15 cellular contexts compared by ENCODE assay signal in genomic region chr4:159435561-159436023, GRCh38.
DNase-seq lines count a peak whose midpoint lies in the region; ATAC-seq and TF ChIP-seq lines count a peak whose summit lies in the region.
"Had no signal": no experiment of that assay in that cellular context is flagged by ENCODE, and none has a peak within 500 bp of the region (broad histone marks: within the 10 kb centered on the region; RNA-seq: fewer than 3 reads in every experiment).

No MANE protein-coding gene starts in this region.

- H3K79me2 ChIP-seq in mammary epithelial cell (ENCODE audit: insufficient read depth, low read length), result no peaks in the 10 kb centered on the region
- no peaks in the 10 kb centered on the region for H3K79me2 ChIP-seq in GM23248 (ENCODE audit: insufficient read depth)

- DNase-seq in mammary epithelial cell (peak; percentile 42), anterior cingulate cortex (lab: John Stamatoyannopoulos, UW) (no peak), heart right ventricle (no peak), GM23248 (no peak)
- DNase-seq: activated CD8-positive, alpha-beta T cell treated with anti-CD3 and anti-CD28 coated beads for 36 hours; activated naive CD4-positive, alpha-beta T cell treated with anti-CD3 and anti-CD28 coated beads, Interleukin-2, amount 10 ng/mL, durations not matched to agents 7 days and 5 days; AML-193; colonic mucosa; NCI-H2107; stimulated activated naive CD8-positive, alpha-beta T cell treated with anti-CD3 and anti-CD28 coated beads, Interleukin-15, amount 100 ng/mL, for 72 hours had no signal

- TF ChIP-seq CTCF in mammary epithelial cell (conservative IDR thresholded peaks at IDR 0.05 in 1 of 2, IDR thresholded peaks at IDR 0.05 in 1 of 2; ENCODE audit: extremely low read depth in 1 of 2, insufficient read depth in 1 of 2, low read depth in 1 of 2, low read length in 2 of 2), result no peak
- no peak for TF ChIP-seq CTCF in heart right ventricle (IDR thresholded peaks at IDR 0.05)

- H4K20me1 ChIP-seq in BLaER1, result no peaks in the 10 kb centered on the region
- no peaks in the 10 kb centered on the region for H4K20me1 ChIP-seq in mammary epithelial cell (ENCODE audit: insufficient read depth, low read length)
- H4K20me1 ChIP-seq in GM23248 (ENCODE audit: insufficient read depth), result no peaks in the 10 kb centered on the region

- no TSS peak for BruUV-seq in mammary epithelial cell (replicated peaks; lab: Mats Ljungman, UMichigan)

- H3K4me1 ChIP-seq in BLaER1 (peaks cover 9% of the 10 kb centered on the region), mammary epithelial cell (ENCODE audit: insufficient read depth, low read length) (peaks cover 19% of the 10 kb centered on the region), heart right ventricle (peaks cover 0 to 14% (median 0%) of the 10 kb centered on the region in 9 donors), GM23248 (ENCODE audit: insufficient read depth) (peaks cover 6% of the 10 kb centered on the region; the same call in 1 of the 2 replicates)
- H3K4me1 ChIP-seq: colonic mucosa, right atrium auricular region had no signal

- peak overlapping the region; percentile 53 for H2AFZ ChIP-seq in mammary epithelial cell (ENCODE audit: low read depth, low read length)
- H2AFZ ChIP-seq in GM23248, result no peak overlapping the region

- no peaks in the 10 kb centered on the region for H3K9me2 ChIP-seq in GM23248 (ENCODE audit: insufficient read depth)

- H3K4me3 ChIP-seq in BLaER1 (no peak overlapping the region), mammary epithelial cell (replicated peaks in 1 of 3; ENCODE audit: insufficient read depth in 1 of 3, low read depth in 2 of 3, low read length in 3 of 3) (no peak overlapping the region), heart right ventricle (no peak overlapping the region), GM23248 (no peak overlapping the region)
- H3K4me3 ChIP-seq: colonic mucosa, right atrium auricular region had no signal

- H3K27me3 ChIP-seq in BLaER1, result no peaks in the 10 kb centered on the region
- no peaks in the 10 kb centered on the region for H3K27me3 ChIP-seq in mammary epithelial cell (ENCODE audit: insufficient read depth, low read length)
- H3K27me3 ChIP-seq in heart right ventricle, result no peaks in the 10 kb centered on the region
- no peaks in the 10 kb centered on the region for H3K27me3 ChIP-seq in GM23248 (replicated peaks; ENCODE audit: insufficient read depth)
- H3K27me3 ChIP-seq: colonic mucosa, right atrium auricular region had no signal

- H3K36me3 ChIP-seq in BLaER1 (no peaks in the 10 kb centered on the region), mammary epithelial cell (ENCODE audit: insufficient read depth, low read length) (no peaks in the 10 kb centered on the region), heart right ventricle (no peaks in the 10 kb centered on the region), GM23248 (ENCODE audit: low read depth) (no peaks in the 10 kb centered on the region)
- H3K36me3 ChIP-seq: colonic mucosa, right atrium auricular region had no signal

- dilution Hi-C loops in mammary epithelial cell (cut with HindIII; ENCODE audit: low sequenced_read_pairs), result no loop called here

- in situ Hi-C loops in mammary epithelial cell (cut with MboI; ENCODE audit: low sequenced_read_pairs in 2 of 2) (loop anchor here in 1 of 2 donors (25.0 kb wide), 2 partner anchors 573 to 698 kb away; no protein-coding TSS in a partner anchor), GM23248 (cut with MboI) (no loop called here)

- H3K27ac ChIP-seq in BLaER1 (no peak overlapping the region), mammary epithelial cell (ENCODE audit: insufficient read depth, low read depth, low read length) (no peak overlapping the region), heart right ventricle (peak overlapping the region in 1 of 10 donors; percentile 25), GM23248 (no peak overlapping the region)
- H3K27ac ChIP-seq: colonic mucosa, right atrium auricular region had no signal

- H3F3A ChIP-seq in GM23248 (ENCODE audit: insufficient read depth), result no peaks in the 10 kb centered on the region

- intact Hi-C loops in mammary epithelial cell (cut with micrococcal nuclease) (no loop called here), heart right ventricle (cut with DNase I) (loop anchor here in 1 of 10 donors (10.0 kb wide), 3 partner anchors 71 to 571 kb away; no protein-coding TSS in a partner anchor)

- 70% methylated on average over 3 of the region's 3 CpGs for WGBS in mammary epithelial cell (ENCODE audit: low coverage, missing lambda C conversion rate)
- WGBS in heart right ventricle, 2 donors, result 68 to 76% methylated on average over 3 of the region's 3 CpGs
- WGBS in GM23248 (ENCODE audit: low coverage in 1 of 2, low lambda C conversion rate in 2 of 2, missing lambda C conversion rate in 2 of 2), 2 experiments, result 84 to 93% methylated on average over 3 of the region's 3 CpGs

- H3K9me3 ChIP-seq in BLaER1 (peaks cover 10% of the 10 kb centered on the region; the same call in 1 of the 2 replicates), mammary epithelial cell (replicated peaks; ENCODE audit: insufficient read depth, low read length) (no peaks in the 10 kb centered on the region), heart right ventricle (no peaks in the 10 kb centered on the region), GM23248 (ENCODE audit: low read depth) (no peaks in the 10 kb centered on the region)
- H3K9me3 ChIP-seq: colonic mucosa, right atrium auricular region had no signal

- H3K9ac ChIP-seq in BLaER1 (no peak overlapping the region), mammary epithelial cell (ENCODE audit: insufficient read depth, low read length) (no peak overlapping the region), GM23248 (no peak overlapping the region)

- CTCF ChIA-PET in mammary epithelial cell (lab: Charles Lee; ENCODE audit: low non-redundant PET), result no interaction called here

- peak overlapping the region; percentile 38 for H3K4me2 ChIP-seq in BLaER1
- no peak overlapping the region for H3K4me2 ChIP-seq in mammary epithelial cell (ENCODE audit: insufficient read depth, low read depth, low read length)
- H3K4me2 ChIP-seq in GM23248 (ENCODE audit: unreplicated experiment), result no peak overlapping the region

- ATAC-seq in GM18870 (IDR thresholded peaks at IDR 0.05; ENCODE audit: unreplicated experiment) (peak; percentile 51), HG03442 (IDR thresholded peaks at IDR 0.05; ENCODE audit: unreplicated experiment) (peak; percentile 38), HG03520 (IDR thresholded peaks at IDR 0.05; ENCODE audit: unreplicated experiment) (no peak), heart right ventricle (no peak)
- ATAC-seq: activated CD8-positive, alpha-beta T cell treated with anti-CD3 and anti-CD28 coated beads for 36 hours; stimulated activated naive CD8-positive, alpha-beta T cell treated with anti-CD3 and anti-CD28 coated beads, Interleukin-15, amount 100 ng/mL, for 72 hours had no signal

Comparison
In these comparisons a context has a peak if more than half of its experiments do, and no peak if none do; other contexts are left out.
1. ATAC-seq: peak in GM18870 (single experiment) and HG03442 (single experiment); none in HG03520 (single experiment) and heart right ventricle (0 of 8).